In genomic region chr5:108144332-108144731, GRCh38 we compare ENCODE assay signal across 18 cellular contexts.
DNase-seq lines count a peak whose midpoint lies in the region; ATAC-seq and TF ChIP-seq lines count a peak whose summit lies in the region.
"Had no signal": no experiment of that assay in that cellular context is flagged by ENCODE, and none has a peak within 500 bp of the region (broad histone marks: within the 10 kb centered on the region; RNA-seq: fewer than 3 reads in every experiment).

No MANE protein-coding gene starts in this region.

- ATAC-seq in SK-N-SH treated with all-trans-retinoic acid at 6 μM for 48 hours (no peak), PC-3 (no peak)
- ATAC-seq: HCT116, HepG2 had no signal

- 94 to 96% methylated on average over 4 of the region's 4 CpGs for WGBS in GM23248 (ENCODE audit: low coverage in 1 of 2, low lambda C conversion rate in 2 of 2, missing lambda C conversion rate in 2 of 2), 2 experiments

- H3K4me1 ChIP-seq in GM23248 (ENCODE audit: insufficient read depth) (peaks cover 21% of the 10 kb centered on the region), PC-3 (ENCODE audit: insufficient read depth, low read length) (no peaks in the 10 kb centered on the region)
- H3K4me1 ChIP-seq: BE2C had no signal

- H3F3A ChIP-seq in GM23248 (ENCODE audit: insufficient read depth) (0 out of 2 replicates have a peak, but pooled peaks cover 3% of the 10 kb centered on the region), PC-3 (ENCODE audit: low read length, unreplicated experiment) (no peaks in the 10 kb centered on the region)

- no peak overlapping the region for H3K4me3 ChIP-seq in GM23248
- H3K4me3 ChIP-seq in brain microvascular endothelial cell (ENCODE audit: low read depth, low read length) = no peak overlapping the region
- no peak overlapping the region for H3K4me3 ChIP-seq in PC-3 (ENCODE audit: low read length)

- H4K20me1 ChIP-seq in GM23248 (ENCODE audit: insufficient read depth) (no peaks in the 10 kb centered on the region), PC-3 (ENCODE audit: low read length) (no peaks in the 10 kb centered on the region)

- TF ChIP-seq CTCF in brain microvascular endothelial cell (IDR thresholded peaks at IDR 0.05; ENCODE audit: low read depth, low read length, missing control alignments) = no peak
- no peak for TF ChIP-seq CTCF in PC-3 (conservative IDR thresholded peaks at IDR 0.05; ENCODE audit: low read depth, low read length)

- H3K27me3 ChIP-seq in GM23248 (replicated peaks; ENCODE audit: insufficient read depth) (no peaks in the 10 kb centered on the region), brain microvascular endothelial cell (replicated peaks) (no peaks in the 10 kb centered on the region), PC-3 (ENCODE audit: low read length) (no peaks in the 10 kb centered on the region)
- H3K27me3 ChIP-seq: BE2C had no signal

- in situ Hi-C loops in GM23248 (cut with MboI) (no loop called here), brain microvascular endothelial cell (cut with HindIII; ENCODE audit: low pct_ligation_motif_present, low sequenced_read_pairs) (no loop called here)

- CTCF ChIA-PET in PC-3 (lab: Charles Lee) = no interaction called here

- H3K9me3 ChIP-seq in GM23248 (ENCODE audit: low read depth) (no peaks in the 10 kb centered on the region), PC-3 (ENCODE audit: low read length) (no peaks in the 10 kb centered on the region)
- H3K9me3 ChIP-seq: BE2C had no signal

- peak; percentile 4 for DNase-seq in GM23248
- DNase-seq in brain microvascular endothelial cell = no peak
- DNase-seq in activated gamma-delta T cell (lab: John Stamatoyannopoulos, UW) = no peak
- DNase-seq in PC-3 = no peak
- DNase-seq in cerebellar cortex (ENCODE audit: low spot score) = no peak
- DNase-seq: BE2C; C1 segment of cervical spinal cord; CD4-positive, CD25-positive, alpha-beta regulatory T cell; CD8-positive, alpha-beta memory T cell; COR-L47; DMS153; DMS79; GF-D8; GOT3; H7 had no signal

- peak overlapping the region; percentile 21 for H3K4me2 ChIP-seq in GM23248 (ENCODE audit: unreplicated experiment)
- no peak overlapping the region for H3K4me2 ChIP-seq in PC-3 (ENCODE audit: low read length)

- POLR2A ChIA-PET in PC-3 (lab: Charles Lee; ENCODE audit: unreplicated experiment) = no interaction called here

- no peaks in the 10 kb centered on the region for H3K79me2 ChIP-seq in GM23248 (ENCODE audit: insufficient read depth)
- H3K79me2 ChIP-seq in PC-3 (ENCODE audit: low read length) = no peaks in the 10 kb centered on the region

- intact Hi-C loops in PC-3 (cut with micrococcal nuclease) = no loop called here

- H3K27ac ChIP-seq in GM23248 (0 out of 2 replicates have a peak overlapping the region, but pooled peaks have one; percentile 21), brain microvascular endothelial cell (peak overlapping the region; percentile 34), PC-3 (ENCODE audit: low read length) (no peak overlapping the region)

- H3K9ac ChIP-seq in GM23248 (no peak overlapping the region), PC-3 (ENCODE audit: low read length) (no peak overlapping the region)

- H2AFZ ChIP-seq in GM23248 (no peak overlapping the region), PC-3 (ENCODE audit: low read length) (no peak overlapping the region)

- H3K36me3 ChIP-seq in GM23248 (ENCODE audit: low read depth) (no peaks in the 10 kb centered on the region), brain microvascular endothelial cell (replicated peaks) (no peaks in the 10 kb centered on the region), PC-3 (ENCODE audit: low read depth, low read length) (no peaks in the 10 kb centered on the region)
- H3K36me3 ChIP-seq: BE2C had no signal

- no TSS peak for BruUV-seq in PC-3 (replicated peaks; lab: Mats Ljungman, UMichigan)

- H3K9me2 ChIP-seq in GM23248 (ENCODE audit: insufficient read depth) (no peaks in the 10 kb centered on the region), PC-3 (replicated peaks; ENCODE audit: low read length) (no peaks in the 10 kb centered on the region)

TF ChIP-seq in SK-N-SH treated with all-trans-retinoic acid at 6 μM for 48 hours, 23 proteins besides CTCF, POLR2A, EP300 and RAD21 (continues in another document):
- no peak for TF ChIP-seq SNAI2 (CRISPR knock-in tag; IDR thresholded peaks at IDR 0.05)
- no peak for TF ChIP-seq ZFP30 (CRISPR knock-in tag; IDR thresholded peaks at IDR 0.05)
- no peak for TF ChIP-seq BACH2 (CRISPR knock-in tag; IDR thresholded peaks at IDR 0.05; ENCODE audit: borderline replicate concordance)
- TF ChIP-seq ZNF70 (CRISPR knock-in tag; IDR thresholded peaks at IDR 0.05) = no peak
- no peak for TF ChIP-seq PATZ1 (CRISPR knock-in tag; IDR thresholded peaks at IDR 0.05; ENCODE audit: borderline replicate concordance)
- TF ChIP-seq CSRNP3 (CRISPR knock-in tag; IDR thresholded peaks at IDR 0.05) = no peak
- no peak for TF ChIP-seq ZFP3 (CRISPR knock-in tag; IDR thresholded peaks at IDR 0.05)
- TF ChIP-seq TCF4 (CRISPR knock-in tag; IDR thresholded peaks at IDR 0.05; ENCODE audit: borderline replicate concordance) = 0 out of 2 replicates have a peak, but pooled peaks have one; percentile 19
- no peak for TF ChIP-seq ESRRG (CRISPR knock-in tag; IDR thresholded peaks at IDR 0.05)
- no peak for TF ChIP-seq TOX (CRISPR knock-in tag; IDR thresholded peaks at IDR 0.05; ENCODE audit: borderline replicate concordance)
- TF ChIP-seq TSHZ2 (CRISPR knock-in tag; IDR thresholded peaks at IDR 0.05) = no peak
- TF ChIP-seq POU6F1 (CRISPR knock-in tag; IDR thresholded peaks at IDR 0.05; ENCODE audit: borderline replicate concordance, low read depth) = no peak
- no peak for TF ChIP-seq OSR1 (CRISPR knock-in tag; IDR thresholded peaks at IDR 0.05)
- TF ChIP-seq ZC3H10 (CRISPR knock-in tag; IDR thresholded peaks at IDR 0.05) = no peak
- TF ChIP-seq ZNF8 (CRISPR knock-in tag; IDR thresholded peaks at IDR 0.05) = peak; percentile 77
